Comparison of ENCODE assay signal across 18 cellular contexts in genomic region chr19:1140272-1140671, GRCh38. TPM values are rescaled to one million over a fixed set of nuclear protein-coding genes. Genes with fewer than 3 reads are reported as not detected.
DNase-seq lines count a peak whose midpoint lies in the region; ATAC-seq lines count a peak whose summit lies in the region.
"Had no signal": no experiment of that assay in that cellular context is flagged by ENCODE, and none has a peak within 500 bp of the region (broad histone marks: within the 10 kb centered on the region; RNA-seq: fewer than 3 reads in every experiment).

No MANE protein-coding gene starts in this region.

- H2AFZ ChIP-seq in neuronal stem cell (ENCODE audit: low read length), result no peak overlapping the region
- H2AFZ ChIP-seq: GM23338 had no signal

- peak overlapping the region; percentile 31 for H3K27ac Mint-ChIP-seq in activated CD4-positive, alpha-beta T cell treated with anti-CD3 and anti-CD28 coated beads for 36 hours
- no peak overlapping the region for H3K27ac Mint-ChIP-seq in T-helper 17 cell
- H3K27ac Mint-ChIP-seq in stimulated activated naive CD8-positive, alpha-beta T cell treated with anti-CD3 and anti-CD28 coated beads, Interleukin-15, amount 100 ng/mL, for 72 hours, result no peak overlapping the region
- H3K27ac Mint-ChIP-seq: CD4-positive, alpha-beta T cell; GM23338; HFFc6 had no signal

- no peak overlapping the region for H2BK12ac ChIP-seq in neuronal stem cell (ENCODE audit: low read length)

- intact Hi-C loops in activated CD4-positive, alpha-beta T cell treated with anti-CD3 and anti-CD28 coated beads for 36 hours (cut with DNase I, micrococcal nuclease), result no loop called here

- H4K8ac ChIP-seq in neuronal stem cell (ENCODE audit: low read depth, low read length), result no peak overlapping the region

- no peak overlapping the region for H3K18ac ChIP-seq in neuronal stem cell (ENCODE audit: low read length)

- ATAC-seq in activated CD4-positive, alpha-beta T cell treated with anti-CD3 and anti-CD28 coated beads for 36 hours, result no peak
- ATAC-seq in T-helper 17 cell, result no peak
- ATAC-seq in stimulated activated naive CD8-positive, alpha-beta T cell treated with anti-CD3 and anti-CD28 coated beads, Interleukin-15, amount 100 ng/mL, for 72 hours, result no peak
- ATAC-seq: GM23338 had no signal

- H3K4me1 ChIP-seq in neuronal stem cell (ENCODE audit: control insufficient read depth in 2 of 2, insufficient read depth in 1 of 2, low read depth in 1 of 2, low read length in 2 of 2), result no peaks in the 10 kb centered on the region
- H3K4me1 ChIP-seq: A549, Caco-2 had no signal

- H2BK5ac ChIP-seq in neuronal stem cell (ENCODE audit: low read length), result no peak overlapping the region

- no peak overlapping the region for H3K14ac ChIP-seq in neuronal stem cell (ENCODE audit: low read length)

- H2BK15ac ChIP-seq in neuronal stem cell (ENCODE audit: low read length), result no peak overlapping the region

- no peak overlapping the region for H2BK120ac ChIP-seq in neuronal stem cell (ENCODE audit: low read depth, low read length)

- DNase-seq in activated CD4-positive, alpha-beta T cell treated with anti-CD3 and anti-CD28 coated beads for 36 hours, result no peak
- no peak for DNase-seq in activated CD4-positive, alpha-beta T cell treated with anti-CD3 and anti-CD28 coated beads, Interleukin-2, amount 50 U/mL, for 1 hour
- DNase-seq in T-helper 17 cell, result no peak
- no peak for DNase-seq in neuronal stem cell (ENCODE audit: low spot score)
- DNase-seq in DMS79 treated with DMSO at 0.1 percent for 48 hours (lab: John Stamatoyannopoulos, UW), result no peak
- DNase-seq in activated naive CD4-positive, alpha-beta T cell treated with anti-CD3 and anti-CD28 coated beads, Interleukin-2, amount 50 U/mL, for 16 hours, result no peak
- no peak for DNase-seq in stimulated activated naive CD8-positive, alpha-beta T cell treated with anti-CD3 and anti-CD28 coated beads, Interleukin-15, amount 100 ng/mL, for 72 hours
- DNase-seq: AML-193; Caco-2; CD4-positive, alpha-beta T cell; GF-D8; HCEC 1CT; HFFc6; IMR-90 had no signal

- H3K4ac ChIP-seq in neuronal stem cell (ENCODE audit: low read length), result no peak overlapping the region

- no peak overlapping the region for H4K91ac ChIP-seq in neuronal stem cell (ENCODE audit: low read depth, low read length, poor library complexity)

- no peak overlapping the region for H3K27ac ChIP-seq in neuronal stem cell (replicated peaks; ENCODE audit: low read length)
- H3K27ac ChIP-seq: 22Rv1, A549, C4-2B had no signal

- H3K4me3 Mint-ChIP-seq in activated CD4-positive, alpha-beta T cell treated with anti-CD3 and anti-CD28 coated beads for 36 hours, result no peak overlapping the region
- peak overlapping the region; percentile 13 for H3K4me3 Mint-ChIP-seq in T-helper 17 cell
- H3K4me3 Mint-ChIP-seq in stimulated activated naive CD8-positive, alpha-beta T cell treated with anti-CD3 and anti-CD28 coated beads, Interleukin-15, amount 100 ng/mL, for 72 hours, result no peak overlapping the region
- H3K4me3 Mint-ChIP-seq: CD4-positive, alpha-beta T cell; GM23338; HFFc6 had no signal

- H2AK5ac ChIP-seq in neuronal stem cell (ENCODE audit: low read depth, low read length), result no peak overlapping the region

- CTCF ChIA-PET in activated CD4-positive, alpha-beta T cell treated with anti-CD3 and anti-CD28 coated beads for 36 hours (lab: Charles Lee), result interaction anchor here (1.0 kb wide), 1 partner anchor 11 kb away, joined by 5 read pairs; no protein-coding TSS in a partner anchor

- H3K4me1 Mint-ChIP-seq in activated CD4-positive, alpha-beta T cell treated with anti-CD3 and anti-CD28 coated beads for 36 hours, result peaks cover 7% of the 10 kb centered on the region
- peaks cover 13% of the 10 kb centered on the region for H3K4me1 Mint-ChIP-seq in T-helper 17 cell
- peaks cover 28% of the 10 kb centered on the region for H3K4me1 Mint-ChIP-seq in stimulated activated naive CD8-positive, alpha-beta T cell treated with anti-CD3 and anti-CD28 coated beads, Interleukin-15, amount 100 ng/mL, for 72 hours

- no peaks in the 10 kb centered on the region for H3K27me3 ChIP-seq in neuronal stem cell (ENCODE audit: control insufficient read depth in 3 of 3, insufficient read depth in 3 of 3, low read depth in 1 of 3, low read length in 3 of 3)

- H3K9me3 Mint-ChIP-seq in activated CD4-positive, alpha-beta T cell treated with anti-CD3 and anti-CD28 coated beads for 36 hours (ENCODE audit: low read depth), result peaks cover 4% of the 10 kb centered on the region
- peaks cover 5 to 9% of the 10 kb centered on the region in 2 donors for H3K9me3 Mint-ChIP-seq in stimulated activated naive CD8-positive, alpha-beta T cell treated with anti-CD3 and anti-CD28 coated beads, Interleukin-15, amount 100 ng/mL, for 72 hours
- H3K9me3 Mint-ChIP-seq: CD4-positive, alpha-beta T cell had no signal

- peaks cover 7% of the 10 kb centered on the region for H3K79me1 ChIP-seq in neuronal stem cell (ENCODE audit: low read depth, low read length)

- POLR2A ChIA-PET in activated CD4-positive, alpha-beta T cell treated with anti-CD3 and anti-CD28 coated beads for 36 hours (lab: Charles Lee), result no interaction called here

- H3K27me3 Mint-ChIP-seq in activated CD4-positive, alpha-beta T cell treated with anti-CD3 and anti-CD28 coated beads for 36 hours, result no peaks in the 10 kb centered on the region
- H3K27me3 Mint-ChIP-seq in T-helper 17 cell, result no peaks in the 10 kb centered on the region
- H3K27me3 Mint-ChIP-seq in stimulated activated naive CD8-positive, alpha-beta T cell treated with anti-CD3 and anti-CD28 coated beads, Interleukin-15, amount 100 ng/mL, for 72 hours, result no peaks in the 10 kb centered on the region
- H3K27me3 Mint-ChIP-seq: CD4-positive, alpha-beta T cell had no signal

- no peak overlapping the region for H3K23ac ChIP-seq in neuronal stem cell (ENCODE audit: low read depth, low read length, poor library complexity)

- peaks cover 34% of the 10 kb centered on the region for H3K36me3 Mint-ChIP-seq in activated CD4-positive, alpha-beta T cell treated with anti-CD3 and anti-CD28 coated beads for 36 hours (ENCODE audit: low read depth)
- peaks cover 7% of the 10 kb centered on the region for H3K36me3 Mint-ChIP-seq in T-helper 17 cell (ENCODE audit: low read depth)

- H3K4me2 ChIP-seq in neuronal stem cell (ENCODE audit: insufficient read depth, low read length, poor library complexity, severe bottlenecking), result no peak overlapping the region
- H3K4me2 ChIP-seq: A549, GM23338 had no signal

- no CpG with 5 or more reads among the region's 21 CpGs for WGBS in neuronal stem cell (ENCODE audit: extremely low coverage in 2 of 2, insufficient read length in 2 of 2, insufficient replicate concordance in 1 of 2), 2 donors

- H3K4me3 ChIP-seq in neuronal stem cell (ENCODE audit: low read length in 2 of 2), result no peak overlapping the region
- H3K4me3 ChIP-seq: A549, GM23338 had no signal

- peaks cover 11 to 15% of the 10 kb centered on the region in 2 donors for H3K36me3 ChIP-seq in neuronal stem cell (replicated peaks in 1 of 2; ENCODE audit: control insufficient read depth in 2 of 2, insufficient read depth in 2 of 2, low read length in 2 of 2)

- no peaks in the 10 kb centered on the region for H3K9me3 ChIP-seq in T-helper 17 cell (ENCODE audit: control insufficient read depth, low read length, poor library complexity, severe bottlenecking)
- peaks cover 2% of the 10 kb centered on the region in 2 donors for H3K9me3 ChIP-seq in neuronal stem cell (replicated peaks in 1 of 2; ENCODE audit: control insufficient read depth in 2 of 2, insufficient read depth in 1 of 2, low read depth in 1 of 2, low read length in 2 of 2)
- H3K9me3 ChIP-seq: A549, Caco-2 had no signal

- H3K9ac ChIP-seq in neuronal stem cell (ENCODE audit: low read depth, low read length, poor library complexity), result peak overlapping the region; percentile 21

RNA-seq across cellular contexts. Expression of gene SBNO2, which starts 33.8 kb away (rescaled TPM):
- total RNA-seq in activated CD4-positive, alpha-beta T cell treated with anti-CD3 and anti-CD28 coated beads for 36 hours, result 100 to 1,000 TPM; 108 to 113 TPM
- 100 to 1,000 TPM in 1 of 2 donors, 10 to 100 TPM in 1; 85.4 to 106 TPM for total RNA-seq in T-helper 17 cell
- 13.3 TPM for polyA plus RNA-seq in neuronal stem cell (2013, experiment 1 of 2)
- polyA plus RNA-seq in neuronal stem cell (2013, experiment 2 of 2), result 13.9 TPM

RNA-seq across cellular contexts. Expression of gene GPX4, which starts 36.5 kb away (rescaled TPM):
- total RNA-seq in activated CD4-positive, alpha-beta T cell treated with anti-CD3 and anti-CD28 coated beads for 36 hours, result 100 to 1,000 TPM; 192 to 218 TPM
- 100 to 1,000 TPM; 184 to 187 TPM for total RNA-seq in T-helper 17 cell
- 755 TPM for polyA plus RNA-seq in neuronal stem cell (2013, experiment 1 of 2)
- polyA plus RNA-seq in neuronal stem cell (2013, experiment 2 of 2), result 706 TPM

RNA-seq across cellular contexts. Expression of gene POLR2E, which starts 45.1 kb away (rescaled TPM):
- 100 to 1,000 TPM; 171 to 229 TPM for total RNA-seq in activated CD4-positive, alpha-beta T cell treated with anti-CD3 and anti-CD28 coated beads for 36 hours
- total RNA-seq in T-helper 17 cell, result 10 to 100 TPM; 63.8 to 81.4 TPM
- 201 TPM for polyA plus RNA-seq in neuronal stem cell (2013, experiment 1 of 2)
- 197 TPM for polyA plus RNA-seq in neuronal stem cell (2013, experiment 2 of 2)
